Comparison of ENCODE assay signal across 9 cellular contexts in genomic region chr6:77467038-77467437, GRCh38. TPM values are rescaled to one million over a fixed set of nuclear protein-coding genes. Genes with fewer than 3 reads are reported as not detected.
A peak's percentile ranks its signal among the peaks of the same experiment; 100 is the strongest.
DNase-seq lines count a peak whose midpoint lies in the region; ATAC-seq and TF ChIP-seq lines count a peak whose summit lies in the region.
"Had no signal": no experiment of that assay in that cellular context is flagged by ENCODE, and none has a peak within 500 bp of the region (broad histone marks: within the 10 kb centered on the region; RNA-seq: fewer than 3 reads in every experiment).

No MANE protein-coding gene starts in this region.

- H3K27me3 ChIP-seq in naive thymus-derived CD4-positive, alpha-beta T cell (ENCODE audit: control insufficient read depth in 2 of 2, insufficient read depth in 2 of 2, low read length in 2 of 2), result peaks cover 0 to 3% of the 10 kb centered on the region in 2 donors

- no peaks in the 10 kb centered on the region for H3K9me3 ChIP-seq in naive thymus-derived CD4-positive, alpha-beta T cell (ENCODE audit: control insufficient read depth in 2 of 3, low read length in 3 of 3)

- intact Hi-C loops in naive thymus-derived CD4-positive, alpha-beta T cell (cut with micrococcal nuclease), result loop anchor here in 1 of 2 donors (5.0 kb wide), 1 partner anchor 1785 kb away; no protein-coding TSS in a partner anchor

- peak; percentile 2 for DNase-seq in stimulated activated CD4-positive, alpha-beta T cell treated with anti-CD3 and anti-CD28 coated beads, Interleukin-15, amount 100 ng/mL, for 24 hours
- DNase-seq in stimulated activated CD4-positive, alpha-beta T cell treated with anti-CD3 and anti-CD28 coated beads, Interleukin-2, amount 100 ng/mL, for 48 hours, result no peak
- DNase-seq in endothelial cell (ENCODE audit: low spot score) (no peak), NCI-H146 (lab: John Stamatoyannopoulos, UW) (no peak), NCI-H146 treated with DMSO at 0.1 percent for 48 hours (lab: John Stamatoyannopoulos, UW; ENCODE audit: unreplicated experiment) (no peak), DMS53 treated with DMSO at 0.1 percent for 48 hours (lab: John Stamatoyannopoulos, UW; ENCODE audit: unreplicated experiment) (no peak)
- no peak for DNase-seq in naive thymus-derived CD4-positive, alpha-beta T cell

- CTCF ChIA-PET in naive thymus-derived CD4-positive, alpha-beta T cell (lab: Charles Lee), result no interaction called here

- H3K36me3 Mint-ChIP-seq in endothelial cell (ENCODE audit: low read depth, unreplicated experiment), result no peaks in the 10 kb centered on the region
- H3K36me3 Mint-ChIP-seq in naive thymus-derived CD4-positive, alpha-beta T cell, result peaks cover 0 to 10% (median 0%) of the 10 kb centered on the region in 5 donors

- peak overlapping the region; percentile 52 for H3K4me3 ChIP-seq in naive thymus-derived CD4-positive, alpha-beta T cell (ENCODE audit: low read length)

- ATAC-seq in naive thymus-derived CD4-positive, alpha-beta T cell, result no peak
- ATAC-seq in HG02678 (IDR thresholded peaks at IDR 0.05; ENCODE audit: unreplicated experiment), result no peak

- H3K36me3 ChIP-seq in naive thymus-derived CD4-positive, alpha-beta T cell (ENCODE audit: control insufficient read depth in 2 of 3, insufficient read depth in 3 of 3, low read length in 3 of 3), result no peaks in the 10 kb centered on the region

- peak overlapping the region; percentile 90 for H3K4me3 Mint-ChIP-seq in endothelial cell (ENCODE audit: unreplicated experiment)
- peak overlapping the region in 9 of 10 donors; percentile 78 to 91 (median 85) for H3K4me3 Mint-ChIP-seq in naive thymus-derived CD4-positive, alpha-beta T cell

- H3K27ac Mint-ChIP-seq in endothelial cell (ENCODE audit: unreplicated experiment), result no peak overlapping the region
- H3K27ac Mint-ChIP-seq in naive thymus-derived CD4-positive, alpha-beta T cell, result peak overlapping the region in 1 of 9 donors; percentile 36

- peaks cover 28% of the 10 kb centered on the region for H3K27me3 Mint-ChIP-seq in endothelial cell (ENCODE audit: unreplicated experiment)
- H3K27me3 Mint-ChIP-seq in naive thymus-derived CD4-positive, alpha-beta T cell, result peaks cover 43 to 58% (median 54%) of the 10 kb centered on the region in 5 donors

- H3K27ac ChIP-seq in naive thymus-derived CD4-positive, alpha-beta T cell (ENCODE audit: low read depth, low read length), result no peak overlapping the region
- H3K27ac ChIP-seq: SK-N-MC had no signal

- peaks cover 20% of the 10 kb centered on the region for H3K4me1 Mint-ChIP-seq in endothelial cell (ENCODE audit: unreplicated experiment)
- H3K4me1 Mint-ChIP-seq in naive thymus-derived CD4-positive, alpha-beta T cell, result peaks cover 9 to 32% (median 22%) of the 10 kb centered on the region in 7 donors

- peaks cover 0 to 4% of the 10 kb centered on the region in 2 donors for H3K4me1 ChIP-seq in naive thymus-derived CD4-positive, alpha-beta T cell (ENCODE audit: control insufficient read depth in 2 of 2, insufficient read depth in 2 of 2, low read length in 2 of 2)

- no peak for TF ChIP-seq CTCF in endothelial cell (IDR thresholded peaks at IDR 0.05; ENCODE audit: unreplicated experiment)

- no peaks in the 10 kb centered on the region for H3K9me3 Mint-ChIP-seq in endothelial cell (ENCODE audit: unreplicated experiment)
- H3K9me3 Mint-ChIP-seq in naive thymus-derived CD4-positive, alpha-beta T cell, result peaks cover 2 to 21% (median 4%) of the 10 kb centered on the region in 11 donors

- POLR2A ChIA-PET in naive thymus-derived CD4-positive, alpha-beta T cell (lab: Charles Lee), result no interaction called here

RNA-seq across cellular contexts. Expression of gene HTR1B, which starts 3.7 kb away (rescaled TPM):
- total RNA-seq in endothelial cell (ENCODE audit: unreplicated experiment), result 0.33 TPM
- not detected for total RNA-seq in naive thymus-derived CD4-positive, alpha-beta T cell
- not detected for polyA plus RNA-seq in naive thymus-derived CD4-positive, alpha-beta T cell
